ENCODE assay signal across 1 cellular context in genomic region chr7:100673302-100673941, GRCh38.
TF ChIP-seq lines count a peak whose summit lies in the region.

GNB2 (plus strand) TSS chr7:100673740; CDS start chr7:100676266, 2,526 bp downstream.

TF ChIP-seq in K562, 482 proteins besides CTCF, POLR2A, EP300 and RAD21 (continued from another document):
- TF ChIP-seq CREB3L1 (IDR thresholded peaks at IDR 0.05; ENCODE audit: borderline replicate concordance, low read depth), result peak; percentile 80
- TF ChIP-seq RERE (CRISPR knock-in tag; IDR thresholded peaks at IDR 0.05; ENCODE audit: borderline replicate concordance), result no peak
- peak; percentile 99 for TF ChIP-seq NBN (IDR thresholded peaks at IDR 0.05; ENCODE audit: low read depth)
- 0 out of 2 replicates have a peak, but pooled peaks have one; percentile 32 for TF ChIP-seq ZSCAN29 (IDR thresholded peaks at IDR 0.05)
- 0 out of 2 replicates have a peak, but pooled peaks have one; percentile 37 for TF ChIP-seq TEAD4 (IDR thresholded peaks at IDR 0.05; ENCODE audit: low read length)
- TF ChIP-seq TEAD4 (CRISPR knock-in tag; IDR thresholded peaks at IDR 0.05; ENCODE audit: borderline replicate concordance), result no peak
- TF ChIP-seq, protein P1, sequence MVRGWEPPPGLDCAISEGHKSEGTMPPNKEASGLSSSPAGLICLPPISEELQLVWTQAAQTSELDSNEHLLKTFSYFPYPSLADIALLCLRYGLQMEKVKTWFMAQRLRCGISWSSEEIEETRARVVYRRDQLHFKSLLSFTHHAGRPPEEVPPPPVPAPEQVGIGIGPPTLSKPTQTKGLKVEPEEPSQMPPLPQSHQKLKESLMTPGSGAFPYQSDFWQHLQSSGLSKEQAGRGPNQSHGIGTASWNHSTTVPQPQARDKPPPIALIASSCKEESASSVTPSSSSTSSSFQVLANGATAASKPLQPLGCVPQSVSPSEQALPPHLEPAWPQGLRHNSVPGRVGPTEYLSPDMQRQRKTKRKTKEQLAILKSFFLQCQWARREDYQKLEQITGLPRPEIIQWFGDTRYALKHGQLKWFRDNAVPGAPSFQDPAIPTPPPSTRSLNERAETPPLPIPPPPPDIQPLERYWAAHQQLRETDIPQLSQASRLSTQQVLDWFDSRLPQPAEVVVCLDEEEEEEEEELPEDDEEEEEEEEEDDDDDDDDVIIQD (CRISPR knock-in tag; IDR thresholded peaks at IDR 0.05), result no peak
- TF ChIP-seq MTA3 (IDR thresholded peaks at IDR 0.05; ENCODE audit: borderline replicate concordance), result peak; percentile 91
- TF ChIP-seq AFF4 (CRISPR knock-in tag; IDR thresholded peaks at IDR 0.05), result peak; percentile 75; the same call in 1 of the 2 replicates
- TF ChIP-seq PTBP1 (IDR thresholded peaks at IDR 0.05; ENCODE audit: low read depth, low read length), result no peak
- TF ChIP-seq TOE1 (IDR thresholded peaks at IDR 0.05; ENCODE audit: borderline replicate concordance), result peak; percentile 100
- 0 out of 2 replicates have a peak, but pooled peaks have one; percentile 23 for TF ChIP-seq TOE1 (CRISPR knock-in tag; IDR thresholded peaks at IDR 0.05; ENCODE audit: borderline replicate concordance, low read depth)
- no peak for TF ChIP-seq ZNF512 (tag; IDR thresholded peaks at IDR 0.05)
- 0 out of 2 replicates have a peak, but pooled peaks have one; percentile 22 for TF ChIP-seq TCF3 (CRISPR knock-in tag; IDR thresholded peaks at IDR 0.05)
- peak; percentile 100 for TF ChIP-seq PRDM10 (IDR thresholded peaks at IDR 0.05; ENCODE audit: partially characterized antibody)
- TF ChIP-seq MAFG (tag; conservative IDR thresholded peaks at IDR 0.05), result no peak
- peak; percentile 97 for TF ChIP-seq SP1 (CRISPR knock-in tag; IDR thresholded peaks at IDR 0.05)
- no peak for TF ChIP-seq BDP1 (IDR thresholded peaks at IDR 0.05; ENCODE audit: insufficient read depth, insufficient read length)
- TF ChIP-seq GABPA (tag; conservative IDR thresholded peaks at IDR 0.05; ENCODE audit: low read depth), result peak; percentile 57; the same call in 1 of the 2 replicates
- TF ChIP-seq, protein P2, sequence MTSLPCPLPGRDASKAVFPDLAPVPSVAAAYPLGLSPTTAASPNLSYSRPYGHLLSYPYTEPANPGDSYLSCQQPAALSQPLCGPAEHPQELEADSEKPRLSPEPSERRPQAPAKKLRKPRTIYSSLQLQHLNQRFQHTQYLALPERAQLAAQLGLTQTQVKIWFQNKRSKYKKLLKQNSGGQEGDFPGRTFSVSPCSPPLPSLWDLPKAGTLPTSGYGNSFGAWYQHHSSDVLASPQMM (CRISPR knock-in tag; IDR thresholded peaks at IDR 0.05), result no peak
- no peak for TF ChIP-seq ZNF77 (CRISPR knock-in tag; IDR thresholded peaks at IDR 0.05)
- peak; percentile 28 for TF ChIP-seq NEUROD1 (IDR thresholded peaks at IDR 0.05; ENCODE audit: borderline replicate concordance, low read depth, low read length, partially characterized antibody)
- TF ChIP-seq CEBPB (tag; IDR thresholded peaks at IDR 0.05), result no peak
- TF ChIP-seq ZNF41 (CRISPR knock-in tag; conservative IDR thresholded peaks at IDR 0.05), result no peak
- TF ChIP-seq IFI16 (CRISPR knock-in tag; IDR thresholded peaks at IDR 0.05), result no peak
- no peak for TF ChIP-seq CBX8 (IDR thresholded peaks at IDR 0.05; ENCODE audit: borderline replicate concordance, extremely low read depth, low read depth, low read length, poor library complexity, severe bottlenecking)
- no peak for TF ChIP-seq RBM14 (IDR thresholded peaks at IDR 0.05; ENCODE audit: borderline replicate concordance, insufficient read depth, low read depth, low read length)
- no peak; the same call in 1 of the 2 replicates for TF ChIP-seq MIER1 (IDR thresholded peaks at IDR 0.05; ENCODE audit: low read depth)
- TF ChIP-seq PTRF (tag; IDR thresholded peaks at IDR 0.05), result no peak
- TF ChIP-seq CBFA2T3 (IDR thresholded peaks at IDR 0.05), result peak; percentile 59
- TF ChIP-seq XRCC3 (IDR thresholded peaks at IDR 0.05), result no peak
- TF ChIP-seq, protein P3, sequence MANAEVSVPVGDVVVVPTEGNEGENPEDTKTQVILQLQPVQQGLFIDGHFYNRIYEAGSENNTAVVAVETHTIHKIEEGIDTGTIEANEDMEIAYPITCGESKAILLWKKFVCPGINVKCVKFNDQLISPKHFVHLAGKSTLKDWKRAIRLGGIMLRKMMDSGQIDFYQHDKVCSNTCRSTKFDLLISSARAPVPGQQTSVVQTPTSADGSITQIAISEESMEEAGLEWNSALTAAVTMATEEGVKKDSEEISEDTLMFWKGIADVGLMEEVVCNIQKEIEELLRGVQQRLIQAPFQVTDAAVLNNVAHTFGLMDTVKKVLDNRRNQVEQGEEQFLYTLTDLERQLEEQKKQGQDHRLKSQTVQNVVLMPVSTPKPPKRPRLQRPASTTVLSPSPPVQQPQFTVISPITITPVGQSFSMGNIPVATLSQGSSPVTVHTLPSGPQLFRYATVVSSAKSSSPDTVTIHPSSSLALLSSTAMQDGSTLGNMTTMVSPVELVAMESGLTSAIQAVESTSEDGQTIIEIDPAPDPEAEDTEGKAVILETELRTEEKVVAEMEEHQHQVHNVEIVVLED (CRISPR knock-in tag; IDR thresholded peaks at IDR 0.05), result peak; percentile 83
- TF ChIP-seq SMARCA5 (IDR thresholded peaks at IDR 0.05), result no peak
TF ChIP-seq in K562: peak in this region for 174.
